ENCODE assay signal across 10 cellular contexts in genomic region chr9:70113403-70114022, GRCh38.
DNase-seq lines count a peak whose midpoint lies in the region; ATAC-seq and TF ChIP-seq lines count a peak whose summit lies in the region.
"Had no signal": no experiment of that assay in that cellular context is flagged by ENCODE, and none has a peak within 500 bp of the region (broad histone marks: within the 10 kb centered on the region; RNA-seq: fewer than 3 reads in every experiment).

No MANE protein-coding gene starts in this region.

- POLR2A ChIA-PET in PC-9 (lab: Charles Lee; ENCODE audit: unreplicated experiment), result interaction anchor here (0.6 kb wide), 1 partner anchor 158 kb away, joined by 3 read pairs; no protein-coding TSS in a partner anchor

- H3K4me1 ChIP-seq in PC-9 (replicated peaks; ENCODE audit: insufficient read depth), result peaks cover 43% of the 10 kb centered on the region
- H3K4me1 ChIP-seq in lower lobe of right lung, result peaks cover 13% of the 10 kb centered on the region

- peak; percentile 61 for DNase-seq in COR-L47 (lab: John Stamatoyannopoulos, UW)
- peak; percentile 10 to 49 for DNase-seq in HL-60 (ENCODE audit: low read depth in 1 of 2, low spot score in 1 of 2)
- DNase-seq in PC-9, result peak in 1 of 2 experiments; percentile 50
- peak; percentile 14 to 69 (median 52) for DNase-seq in dorsolateral prefrontal cortex
- DNase-seq in lower lobe of right lung, result peak; percentile 56
- DNase-seq in ureter (ENCODE audit: low spot score), result peak; percentile 69
- DNase-seq in activated CD4-positive, CD25-positive, alpha-beta regulatory T cell (lab: John Stamatoyannopoulos, UW), result no peak

- no peaks in the 10 kb centered on the region; the same call in 1 of the 2 replicates for H3F3A ChIP-seq in PC-9 (ENCODE audit: insufficient read depth, low read depth)

- H2AFZ ChIP-seq in PC-9, result no peak overlapping the region

- intact Hi-C loops in PC-9 (cut with micrococcal nuclease; ENCODE audit: unreplicated experiment), result loop anchor here (1.0 to 10.0 kb wide), 8 partner anchors 61 to 939 kb away; partner anchors contain the start of genes APBA1 and TJP2
- intact Hi-C loops in dorsolateral prefrontal cortex (cut with DNase I), result loop anchor here (1.0 to 10.0 kb wide), 3 partner anchors 69 to 143 kb away; partner anchors contain the start of gene MAMDC2 (in 1 of the 2)
- intact Hi-C loops in lower lobe of right lung (cut with DNase I), result no loop called here

- H3K36me3 ChIP-seq in PC-9 (ENCODE audit: low read depth), result no peaks in the 10 kb centered on the region
- peaks cover 5% of the 10 kb centered on the region for H3K36me3 ChIP-seq in lower lobe of right lung

- CTCF ChIA-PET in PC-9 (lab: Charles Lee), result interaction anchor here (0.7 to 2.0 kb wide), 7 partner anchors 59 to 489 kb away, joined by 3 to 19 read pairs (median 5); no protein-coding TSS in a partner anchor

- peak; percentile 76 for ATAC-seq in GM18909 (IDR thresholded peaks at IDR 0.05; ENCODE audit: poor library complexity, unreplicated experiment)
- peak; percentile 68 to 70 for ATAC-seq in lower lobe of right lung
- ATAC-seq: T-cell had no signal

- H3K79me2 ChIP-seq in PC-9 (ENCODE audit: low read depth), result no peaks in the 10 kb centered on the region

- TF ChIP-seq CTCF in HL-60 (IDR thresholded peaks at IDR 0.05; ENCODE audit: insufficient read depth, low read length) (peak; percentile 78), PC-9 (conservative IDR thresholded peaks at IDR 0.05) (peak; percentile 84), dorsolateral prefrontal cortex (IDR thresholded peaks at IDR 0.05 in 54 of 56, conservative IDR thresholded peaks at IDR 0.05 in 2 of 56; ENCODE audit: low read depth in 1 of 56, partially characterized antibody in 56 of 56) (peak; percentile 46 to 82 (median 70)), lower lobe of right lung (IDR thresholded peaks at IDR 0.05) (peak; percentile 76)

- BruUV-seq in PC-9 (replicated peaks; lab: Mats Ljungman, UMichigan), result no TSS peak

- H3K27ac ChIP-seq in HL-60 (replicated peaks) (no peak overlapping the region), PC-9 (no peak overlapping the region), dorsolateral prefrontal cortex (no peak overlapping the region), lower lobe of right lung (no peak overlapping the region)
- H3K27ac ChIP-seq: skin epidermis had no signal

- H3K4me3 ChIP-seq in HL-60 (replicated peaks; ENCODE audit: insufficient read depth, low read length), result no peak overlapping the region
- H3K4me3 ChIP-seq in PC-9, result no peak overlapping the region
- no peak overlapping the region for H3K4me3 ChIP-seq in dorsolateral prefrontal cortex
- H3K4me3 ChIP-seq in lower lobe of right lung, result no peak overlapping the region
- H3K4me3 ChIP-seq: skin epidermis had no signal

- H3K4me2 ChIP-seq in PC-9, result no peak overlapping the region

- H3K9me3 ChIP-seq in PC-9 (ENCODE audit: insufficient read depth, low read depth), result peaks cover 3% of the 10 kb centered on the region; the same call in 1 of the 2 replicates
- H3K9me3 ChIP-seq in lower lobe of right lung, result no peaks in the 10 kb centered on the region

- H4K20me1 ChIP-seq in PC-9 (ENCODE audit: insufficient read depth), result no peaks in the 10 kb centered on the region

- H3K9me2 ChIP-seq in PC-9 (ENCODE audit: insufficient read depth), result no peaks in the 10 kb centered on the region

- H3K27me3 ChIP-seq in HL-60 (ENCODE audit: insufficient read depth, poor library complexity, severe bottlenecking) (peaks cover 2% of the 10 kb centered on the region), PC-9 (ENCODE audit: insufficient read depth, low read depth) (no peaks in the 10 kb centered on the region), dorsolateral prefrontal cortex (no peaks in the 10 kb centered on the region), lower lobe of right lung (ENCODE audit: low read depth) (no peaks in the 10 kb centered on the region)

Comparison
In these comparisons a context has a peak if more than half of its experiments do, and no peak if none do; other contexts are left out.
1. DNase-seq: peak in COR-L47 (single experiment), HL-60 (2 of 2), dorsolateral prefrontal cortex (10 of 10), lower lobe of right lung (single experiment) and ureter (single experiment); none in activated CD4-positive, CD25-positive, alpha-beta regulatory T cell (0 of 4).
2. Peak in every context shown above with its lines, with median percentiles within 50 percentile points of each other: CTCF ChIP-seq.